ENCODE assay signal across 17 cellular contexts in genomic region chr13:28792992-28793391, GRCh38. TPM values are rescaled to one million over a fixed set of nuclear protein-coding genes. Genes with fewer than 3 reads are reported as not detected.
A peak's percentile ranks its signal among the peaks of the same experiment; 100 is the strongest.
DNase-seq lines count a peak whose midpoint lies in the region; ATAC-seq and TF ChIP-seq lines count a peak whose summit lies in the region.
"Had no signal": no experiment of that assay in that cellular context is flagged by ENCODE, and none has a peak within 500 bp of the region (broad histone marks: within the 10 kb centered on the region; RNA-seq: fewer than 3 reads in every experiment).

No MANE protein-coding gene starts in this region.

- peak overlapping the region; percentile 13 for H2AFZ ChIP-seq in osteoblast (ENCODE audit: low read length)

- H3K27me3 ChIP-seq in osteoblast (ENCODE audit: insufficient read depth, low read length) (peaks cover 3% of the 10 kb centered on the region), ascending aorta (no peaks in the 10 kb centered on the region)

- peaks cover 13% of the 10 kb centered on the region for H3K4me1 ChIP-seq in osteoblast (ENCODE audit: insufficient read depth, low read length)
- H3K4me1 ChIP-seq in ascending aorta: peaks cover 0 to 2% of the 10 kb centered on the region in 2 donors

- no peaks in the 10 kb centered on the region for H3K79me2 ChIP-seq in osteoblast (ENCODE audit: insufficient read depth, low read length)

- intact Hi-C loops in ascending aorta (cut with DNase I): loop anchor here (5.0 to 10.0 kb wide), 2 partner anchors 41 to 658 kb away; partner anchors contain the start of gene PAN3

- H3K36me3 ChIP-seq in osteoblast (ENCODE audit: insufficient read depth, low read length): no peaks in the 10 kb centered on the region
- H3K36me3 ChIP-seq in ascending aorta: no peaks in the 10 kb centered on the region
- H3K36me3 ChIP-seq: esophagus muscularis mucosa had no signal

- no peak overlapping the region for H3K27ac ChIP-seq in osteoblast (ENCODE audit: low read depth, low read length)
- peak overlapping the region in 1 of 2 donors; percentile 21 for H3K27ac ChIP-seq in ascending aorta
- H3K27ac ChIP-seq: esophagus muscularis mucosa had no signal

- H3K9me3 ChIP-seq in osteoblast (ENCODE audit: low read depth, low read length) (no peaks in the 10 kb centered on the region), ascending aorta (no peaks in the 10 kb centered on the region)
- H3K9me3 ChIP-seq: esophagus muscularis mucosa had no signal

- DNase-seq in EL (peak; percentile 77), LHCN-M2 (ENCODE audit: low read depth) (peak; percentile 70), dedifferentiated amniotic fluid mesenchymal stem cell (ENCODE audit: extremely low spot score) (peak; percentile 88), osteoblast (ENCODE audit: insufficient read length, low spot score, missing footprints) (peak; percentile 81), ascending aorta (ENCODE audit: low spot score in 2 of 2) (no peak), SHP77 treated with DMSO at 0.1 percent for 48 hours (lab: John Stamatoyannopoulos, UW) (no peak)
- no peak for DNase-seq in activated naive CD4-positive, alpha-beta T cell (lab: John Stamatoyannopoulos, UW)
- DNase-seq: activated CD4-positive, alpha-beta T cell treated with anti-CD3 and anti-CD28 coated beads, Interleukin-2, amount 50 U/mL, for 48 hours; activated naive CD8-positive, alpha-beta T cell treated with anti-CD3 and anti-CD28 coated beads, Interleukin-2, amount 50 U/mL, for 24 hours; activated T-cell treated with anti-CD3 and anti-CD28 coated beads, Interleukin-2, amount 50 U/mL, for 72 hours; dermis blood vessel endothelial cell; natural killer cell; NCI-H1092; NCI-H345; substantia nigra had no signal

- H3K4me2 ChIP-seq in osteoblast (ENCODE audit: insufficient read depth, low read length): peak overlapping the region; percentile 25

- no peaks in the 10 kb centered on the region for H4K20me1 ChIP-seq in osteoblast (ENCODE audit: insufficient read depth, low read length)

- H3K4me3 ChIP-seq in osteoblast (ENCODE audit: insufficient read depth, low read length) (no peak overlapping the region), ascending aorta (no peak overlapping the region)
- H3K4me3 ChIP-seq: esophagus muscularis mucosa had no signal

- ATAC-seq in GM21526 (IDR thresholded peaks at IDR 0.05; ENCODE audit: low FRiP score, unreplicated experiment): no peak
- ATAC-seq: activated naive CD8-positive, alpha-beta T cell treated with anti-CD3 and anti-CD28 coated beads, Interleukin-2, amount 50 U/mL, for 24 hours; activated T-cell treated with anti-CD3 and anti-CD28 coated beads, Interleukin-2, amount 50 U/mL, for 72 hours; natural killer cell had no signal

- TF ChIP-seq CTCF in osteoblast (IDR thresholded peaks at IDR 0.05; ENCODE audit: extremely low read depth, low read depth, low read length) (no peak), ascending aorta (IDR thresholded peaks at IDR 0.05) (no peak)

RNA-seq across cellular contexts. Expression of gene MTUS2, which starts 27.1 kb away (rescaled TPM):
- total RNA-seq in LHCN-M2 (2014; rRNA removed) (not detected in 2 replicates), osteoblast (under 0.01 and 0.36 TPM in 2 replicates), ascending aorta (8.9 TPM)
- polyA plus RNA-seq in LHCN-M2 (2012): 0.11 TPM
- total RNA-seq: dermis blood vessel endothelial cell, natural killer cell had no signal

Comparison
In these comparisons a context has a peak if more than half of its experiments do, and no peak if none do; other contexts are left out.
1. DNase-seq: peak in EL (single experiment), LHCN-M2 (single experiment), dedifferentiated amniotic fluid mesenchymal stem cell (single experiment) and osteoblast (single experiment); none in ascending aorta (0 of 2), activated naive CD4-positive, alpha-beta T cell (0 of 4) and SHP77 treated with DMSO at 0.1 percent for 48 hours (single experiment).